ENCODE assay signal across 8 cellular contexts in the genomic region with DNA sequence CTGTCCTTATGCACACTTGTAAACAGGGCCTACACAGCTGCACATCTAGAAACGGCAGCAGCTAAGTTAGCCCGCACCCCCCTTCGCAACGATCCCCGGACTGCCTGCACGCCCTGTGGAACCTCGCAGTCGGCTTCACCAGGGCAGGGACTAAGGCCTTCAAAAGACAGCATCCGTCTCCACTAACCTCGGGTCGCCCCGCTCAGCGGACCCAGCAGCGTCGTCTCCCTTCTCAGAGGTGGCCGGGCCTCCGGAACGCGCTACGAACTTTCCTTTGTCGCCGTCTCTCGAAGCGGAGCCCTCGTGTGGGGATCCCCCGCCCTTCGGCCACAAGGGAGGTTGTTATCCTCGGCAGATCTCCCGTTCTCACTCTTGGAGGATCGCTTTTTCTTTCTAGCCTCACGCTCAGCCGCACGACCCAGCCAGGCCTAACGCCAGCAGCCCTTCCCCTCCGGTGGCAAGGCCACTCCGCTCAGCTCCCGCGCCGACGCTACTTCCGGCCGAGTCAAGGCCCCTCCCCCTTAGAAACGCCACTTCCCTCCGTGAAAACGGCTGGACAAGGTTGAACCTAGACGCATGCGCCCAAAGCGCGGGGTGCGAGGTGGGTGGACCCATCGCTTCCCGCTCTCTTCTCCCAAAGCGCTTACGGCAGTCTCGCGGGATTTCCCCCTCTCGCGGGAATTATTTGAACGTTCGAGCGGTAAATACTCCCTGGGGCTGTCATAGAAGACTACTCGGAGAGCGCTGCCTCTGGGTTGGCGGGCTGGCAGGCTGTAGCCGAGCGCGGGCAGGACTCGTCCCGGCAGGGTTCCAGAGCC. TPM values are rescaled to one million over a fixed set of nuclear protein-coding genes. Genes with fewer than 3 reads are reported as not detected.
DNase-seq lines count a peak whose midpoint lies in the region; ATAC-seq and TF ChIP-seq lines count a peak whose summit lies in the region.

Gene DCAF16, minus strand, starts transcription at position 498 of the 818 bp plus-strand sequence. CDS start 6,616 bp downstream, outside the sequence.
A gene with protein sequence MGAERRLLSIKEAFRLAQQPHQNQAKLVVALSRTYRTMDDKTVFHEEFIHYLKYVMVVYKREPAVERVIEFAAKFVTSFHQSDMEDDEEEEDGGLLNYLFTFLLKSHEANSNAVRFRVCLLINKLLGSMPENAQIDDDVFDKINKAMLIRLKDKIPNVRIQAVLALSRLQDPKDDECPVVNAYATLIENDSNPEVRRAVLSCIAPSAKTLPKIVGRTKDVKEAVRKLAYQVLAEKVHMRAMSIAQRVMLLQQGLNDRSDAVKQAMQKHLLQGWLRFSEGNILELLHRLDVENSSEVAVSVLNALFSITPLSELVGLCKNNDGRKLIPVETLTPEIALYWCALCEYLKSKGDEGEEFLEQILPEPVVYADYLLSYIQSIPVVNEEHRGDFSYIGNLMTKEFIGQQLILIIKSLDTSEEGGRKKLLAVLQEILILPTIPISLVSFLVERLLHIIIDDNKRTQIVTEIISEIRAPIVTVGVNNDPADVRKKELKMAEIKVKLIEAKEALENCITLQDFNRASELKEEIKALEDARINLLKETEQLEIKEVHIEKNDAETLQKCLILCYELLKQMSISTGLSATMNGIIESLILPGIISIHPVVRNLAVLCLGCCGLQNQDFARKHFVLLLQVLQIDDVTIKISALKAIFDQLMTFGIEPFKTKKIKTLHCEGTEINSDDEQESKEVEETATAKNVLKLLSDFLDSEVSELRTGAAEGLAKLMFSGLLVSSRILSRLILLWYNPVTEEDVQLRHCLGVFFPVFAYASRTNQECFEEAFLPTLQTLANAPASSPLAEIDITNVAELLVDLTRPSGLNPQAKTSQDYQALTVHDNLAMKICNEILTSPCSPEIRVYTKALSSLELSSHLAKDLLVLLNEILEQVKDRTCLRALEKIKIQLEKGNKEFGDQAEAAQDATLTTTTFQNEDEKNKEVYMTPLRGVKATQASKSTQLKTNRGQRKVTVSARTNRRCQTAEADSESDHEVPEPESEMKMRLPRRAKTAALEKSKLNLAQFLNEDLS (plus strand): TSS at position 720 of the 818 bp plus-strand sequence. CDS start 99 bp downstream, outside the sequence.

- peaks cover 30% of the 10 kb centered on the region for H3K4me1 ChIP-seq in colonic mucosa

- peak within 1 kb of the TSS; percentile 81 to 98 for H3K9ac ChIP-seq in colonic mucosa (ENCODE audit: low read depth in 2 of 2, low read length in 2 of 2)

- peak within 1 kb of the TSS; percentile 92 for H3K27ac ChIP-seq in colonic mucosa

- peak; percentile 95 for ATAC-seq in GM19324 (IDR thresholded peaks at IDR 0.05; ENCODE audit: low FRiP score, unreplicated experiment)
- peak; percentile 82 for ATAC-seq in HG03469 (IDR thresholded peaks at IDR 0.05; ENCODE audit: unreplicated experiment)

- H3K36me3 ChIP-seq in BJ (ENCODE audit: control insufficient read depth, insufficient read depth, low read length) (no peaks in the 10 kb centered on the region), colonic mucosa (no peaks in the 10 kb centered on the region)

- CTCF ChIA-PET in BJ (lab: Yijun Ruan, JAX), result interaction anchor here (0.5 to 7.0 kb wide), 6 partner anchors 12 to 261 kb away, joined by 3 to 38 read pairs (median 6); no protein-coding TSS in a partner anchor

- peaks cover 2% of the 10 kb centered on the region for H3K27me3 Mint-ChIP-seq in activated CD4-positive, alpha-beta T cell treated with anti-CD3 and anti-CD28 coated beads, Interleukin-2, amount 10 ng/mL, durations not matched to agents 24 days and 14 days

- H3K4me3 ChIP-seq in BJ (ENCODE audit: low read depth, low read length) (peak within 1 kb of the TSS; percentile 89), colonic mucosa (peak within 1 kb of the TSS; percentile 95)

- no peaks in the 10 kb centered on the region for H3K9me3 Mint-ChIP-seq in activated CD4-positive, alpha-beta T cell treated with anti-CD3 and anti-CD28 coated beads, Interleukin-2, amount 10 ng/mL, durations not matched to agents 24 days and 14 days

- H3K9me3 ChIP-seq in colonic mucosa, result no peaks in the 10 kb centered on the region

- peaks cover 39% of the 10 kb centered on the region for H3K36me3 Mint-ChIP-seq in activated CD4-positive, alpha-beta T cell treated with anti-CD3 and anti-CD28 coated beads, Interleukin-2, amount 10 ng/mL, durations not matched to agents 24 days and 14 days (ENCODE audit: low read depth)

- DNase-seq in BJ (ENCODE audit: low read depth), result peak; percentile 96
- DNase-seq in NCI-H526 treated with DMSO at 0.1 percent for 48 hours (lab: John Stamatoyannopoulos, UW), result peak; percentile 97
- DNase-seq in activated CD4-positive, alpha-beta T cell treated with anti-CD3 and anti-CD28 coated beads, Interleukin-2, amount 10 ng/mL, durations not matched to agents 24 days and 14 days, result peak; percentile 100
- peak; percentile 100 for DNase-seq in colonic mucosa
- DNase-seq in kidney tubule cell (ENCODE audit: low spot score), result peak; percentile 99
- peak; percentile 96 to 99 (median 99) for DNase-seq in stimulated activated CD4-positive, alpha-beta T cell treated with anti-CD3 and anti-CD28 coated beads, Interleukin-1b, Interleukin-23, amount 100 ng/mL, for 24 hours (ENCODE audit: low read depth in 4 of 4, low spot score in 1 of 4)

- H3K4me1 Mint-ChIP-seq in activated CD4-positive, alpha-beta T cell treated with anti-CD3 and anti-CD28 coated beads, Interleukin-2, amount 10 ng/mL, durations not matched to agents 24 days and 14 days, result peaks cover 49% of the 10 kb centered on the region

- H3K27me3 ChIP-seq in BJ (ENCODE audit: control insufficient read depth, insufficient read depth, low read length), result no peaks in the 10 kb centered on the region
- no peaks in the 10 kb centered on the region for H3K27me3 ChIP-seq in colonic mucosa

- peak within 1 kb of the TSS; percentile 97 for H3K4me3 Mint-ChIP-seq in activated CD4-positive, alpha-beta T cell treated with anti-CD3 and anti-CD28 coated beads, Interleukin-2, amount 10 ng/mL, durations not matched to agents 24 days and 14 days

- intact Hi-C loops in activated CD4-positive, alpha-beta T cell treated with anti-CD3 and anti-CD28 coated beads, Interleukin-2, amount 10 ng/mL, durations not matched to agents 24 days and 14 days (cut with micrococcal nuclease), result loop anchor here (1.0 to 10.0 kb wide), 4 partner anchors 196 to 476 kb away; partner anchors contain the start of genes LAP3 and MED28
- intact Hi-C loops in colonic mucosa (cut with DNase I), result loop anchor here (5.0 to 10.0 kb wide), 2 partner anchors 212 to 564 kb away; partner anchors contain the start of gene LCORL

- POLR2A ChIA-PET in BJ (lab: Charles Lee), result interaction anchor here (0.6 kb wide), 2 partner anchors 89 to 214 kb away, joined by 3 read pairs; no protein-coding TSS in a partner anchor

- peak within 1 kb of the TSS; percentile 99 for H3K27ac Mint-ChIP-seq in activated CD4-positive, alpha-beta T cell treated with anti-CD3 and anti-CD28 coated beads, Interleukin-2, amount 10 ng/mL, durations not matched to agents 24 days and 14 days

- TF ChIP-seq CTCF in BJ (IDR thresholded peaks at IDR 0.05; ENCODE audit: insufficient read depth, low read depth, low read length), result no peak
- no peak for TF ChIP-seq CTCF in colonic mucosa (IDR thresholded peaks at IDR 0.05)

RNA-seq across cellular contexts. Expression of gene DCAF16, which starts in this region (rescaled TPM):
- 20.6 and 21.3 TPM in 2 replicates for polyA plus RNA-seq in BJ (2011; rRNA removed)
- 12.0 and 12.3 TPM in 2 replicates for polyA minus RNA-seq in BJ (2011; rRNA and poly(A)+ RNA removed)
- total RNA-seq in activated CD4-positive, alpha-beta T cell treated with anti-CD3 and anti-CD28 coated beads, Interleukin-2, amount 10 ng/mL, durations not matched to agents 24 days and 14 days, result 47.1 and 51.4 TPM in 2 replicates
- total RNA-seq in colonic mucosa, result 10 to 100 TPM; 20.4 to 34.0 TPM

RNA-seq across cellular contexts. Expression of the second gene that starts in this region (rescaled TPM):
- 7.8 and 14.4 TPM in 2 replicates for polyA plus RNA-seq in BJ (2011; rRNA removed)
- 5.9 and 6.1 TPM in 2 replicates for polyA minus RNA-seq in BJ (2011; rRNA and poly(A)+ RNA removed)
- total RNA-seq in activated CD4-positive, alpha-beta T cell treated with anti-CD3 and anti-CD28 coated beads, Interleukin-2, amount 10 ng/mL, durations not matched to agents 24 days and 14 days, result 46.3 and 53.4 TPM in 2 replicates
- total RNA-seq in colonic mucosa, result 10 to 100 TPM; 10.7 to 38.8 TPM

Comparison
In these comparisons a context has a peak if more than half of its experiments do, and no peak if none do; other contexts are left out.
1. Peak in every context shown above with its lines: DNase-seq, ATAC-seq, H3K4me3 ChIP-seq and H3K27ac ChIP-seq.